ENCODE assay signal across 1 cellular context in genomic region chr21:33641339-33642026, GRCh38.
TF ChIP-seq lines count a peak whose summit lies in the region.

Gene CRYZL1 (minus strand): TSS chr21:33641741. CDS start chr21:33631551, 10,190 bp downstream.

TF ChIP-seq in K562, 482 proteins besides CTCF, POLR2A, EP300 and RAD21 (continued from another document and continues in another):
- TF ChIP-seq ZNF592 (IDR thresholded peaks at IDR 0.05), result no peak
- no peak; the same call in 1 of the 2 replicates for TF ChIP-seq ARID1B (IDR thresholded peaks at IDR 0.05)
- TF ChIP-seq THRA (IDR thresholded peaks at IDR 0.05), result no peak
- peak in 1 of 2 experiments; percentile 68; a peak in 1 of 4 replicates for TF ChIP-seq HDAC1 (IDR thresholded peaks at IDR 0.05)
- peak; percentile 15; the same call in 1 of the 2 replicates for TF ChIP-seq MTA1 (IDR thresholded peaks at IDR 0.05; ENCODE audit: borderline replicate concordance)
- peak; percentile 46; the same call in 1 of the 2 replicates for TF ChIP-seq SIN3B (IDR thresholded peaks at IDR 0.05; ENCODE audit: low read depth)
- peak; percentile 45 for TF ChIP-seq TAF1 (IDR thresholded peaks at IDR 0.05; ENCODE audit: control insufficient read depth, extremely low read depth, insufficient read depth, low read length, severe bottlenecking)
- TF ChIP-seq SMARCB1 (IDR thresholded peaks at IDR 0.05; ENCODE audit: insufficient read length, low read depth), result no peak
- no peak for TF ChIP-seq TAF15 (IDR thresholded peaks at IDR 0.05; ENCODE audit: low read depth, low read length)
- TF ChIP-seq MGA (IDR thresholded peaks at IDR 0.05), result peak; percentile 73
- no peak for TF ChIP-seq CBX8 (IDR thresholded peaks at IDR 0.05; ENCODE audit: borderline replicate concordance, extremely low read depth, low read depth, low read length, poor library complexity, severe bottlenecking)
- TF ChIP-seq ELK1 (CRISPR knock-in tag; IDR thresholded peaks at IDR 0.05), result no peak
- no peak for TF ChIP-seq SMAD2 (IDR thresholded peaks at IDR 0.05; ENCODE audit: low read depth, low read length)
- peak; percentile 82 for TF ChIP-seq CREB3L1 (IDR thresholded peaks at IDR 0.05; ENCODE audit: borderline replicate concordance, low read depth)
- no peak for TF ChIP-seq BRF1 (IDR thresholded peaks at IDR 0.05; ENCODE audit: borderline replicate concordance, extremely low read depth, insufficient read length)
- peak; percentile 99 for TF ChIP-seq KLF1 (tag; IDR thresholded peaks at IDR 0.05)
- no peak for TF ChIP-seq SOX6 (IDR thresholded peaks at IDR 0.05)
- TF ChIP-seq ZNF277 (CRISPR knock-in tag; IDR thresholded peaks at IDR 0.05; ENCODE audit: borderline replicate concordance), result no peak
- peak; percentile 78 for TF ChIP-seq GABPA (tag; conservative IDR thresholded peaks at IDR 0.05; ENCODE audit: low read depth)
- peak; percentile 62 for TF ChIP-seq DPF2 (IDR thresholded peaks at IDR 0.05)
- TF ChIP-seq CREB3 (tag; conservative IDR thresholded peaks at IDR 0.05; ENCODE audit: low read depth), result no peak
- TF ChIP-seq ZNF586 (CRISPR knock-in tag; conservative IDR thresholded peaks at IDR 0.05), result no peak
- no peak; the same call in 1 of the 2 replicates for TF ChIP-seq TCF7 (IDR thresholded peaks at IDR 0.05; ENCODE audit: borderline replicate concordance)
- TF ChIP-seq HCFC1 (IDR thresholded peaks at IDR 0.05; ENCODE audit: low read depth, low read length), result peak; percentile 98
- TF ChIP-seq HDAC2 (IDR thresholded peaks at IDR 0.05), result peak; percentile 63; the same call in 1 of the 2 replicates
- TF ChIP-seq ZNF175 (CRISPR knock-in tag; IDR thresholded peaks at IDR 0.05; ENCODE audit: low read depth), result no peak
- TF ChIP-seq STAG1 (CRISPR knock-in tag; IDR thresholded peaks at IDR 0.05; ENCODE audit: borderline replicate concordance), result no peak
- TF ChIP-seq TEAD4 (IDR thresholded peaks at IDR 0.05; ENCODE audit: low read length), result no peak
- TF ChIP-seq TEAD4 (CRISPR knock-in tag; IDR thresholded peaks at IDR 0.05; ENCODE audit: borderline replicate concordance), result no peak; the same call in 1 of the 2 replicates
